1 cellular context compared by ENCODE assay signal in genomic region chr14:71373773-71374172, GRCh38.
TF ChIP-seq lines count a peak whose summit lies in the region.

No MANE protein-coding gene starts in this region.

TF ChIP-seq in WTC11, 78 proteins besides CTCF, POLR2A, EP300 and RAD21 (continued from another document):
- no peak for TF ChIP-seq ZNF219 (CRISPR knock-in tag; IDR thresholded peaks at IDR 0.05; ENCODE audit: borderline replicate concordance)
- no peak for TF ChIP-seq NR1H2 (CRISPR knock-in tag; IDR thresholded peaks at IDR 0.05)
